ENCODE assay signal across 12 cellular contexts in genomic region chr1:214566158-214567104, GRCh38. TPM values are rescaled to one million over a fixed set of nuclear protein-coding genes. Genes with fewer than 3 reads are reported as not detected.
DNase-seq lines count a peak whose midpoint lies in the region; ATAC-seq, FAIRE-seq and TF ChIP-seq lines count a peak whose summit lies in the region.
"Had no signal": no experiment of that assay in that cellular context is flagged by ENCODE, and none has a peak within 500 bp of the region (broad histone marks: within the 10 kb centered on the region; RNA-seq: fewer than 3 reads in every experiment).

No MANE protein-coding gene starts in this region.

- H3K36me3 ChIP-seq in HepG2 (replicated peaks in 1 of 2; ENCODE audit: control insufficient read depth in 1 of 2, insufficient read depth in 2 of 2, low read length in 2 of 2) = no peaks in the 10 kb centered on the region
- no peaks in the 10 kb centered on the region for H3K36me3 ChIP-seq in right lobe of liver

- WGBS in HepG2 (ENCODE audit: low lambda C conversion rate) = 7% methylated on average over 3 of the region's 3 CpGs
- 60% methylated on average over 3 of the region's 3 CpGs for WGBS in right lobe of liver (ENCODE audit: insufficient coverage, low coverage, low lambda C conversion rate, missing lambda C conversion rate)

- intact Hi-C loops in HepG2 (cut with micrococcal nuclease; ENCODE audit: unreplicated experiment) (no loop called here), right lobe of liver (cut with DNase I) (no loop called here)

- TF ChIP-seq RAD21 in HepG2 (CRISPR knock-in tag; IDR thresholded peaks at IDR 0.05) = no peak

- no peak for TF ChIP-seq CTCF in HepG2 (CRISPR knock-in tag; IDR thresholded peaks at IDR 0.05)
- no peak for TF ChIP-seq CTCF in right lobe of liver (IDR thresholded peaks at IDR 0.05)

- H3K27ac ChIP-seq in HepG2 (ENCODE audit: extremely low read length, insufficient read depth, low read length) = no peak overlapping the region
- H3K27ac ChIP-seq in right lobe of liver = no peak overlapping the region

- no peak overlapping the region for H3K9ac ChIP-seq in HepG2 (ENCODE audit: insufficient read depth, low read depth, low read length)

- H4K20me1 ChIP-seq in HepG2 (ENCODE audit: insufficient read depth, low read length) = no peaks in the 10 kb centered on the region

- H3K79me2 ChIP-seq in HepG2 (ENCODE audit: insufficient read depth, low read length) = no peaks in the 10 kb centered on the region

- no peak overlapping the region for H2AFZ ChIP-seq in HepG2 (ENCODE audit: low read length)

- no peak overlapping the region for H3K4me3 ChIP-seq in HepG2 (replicated peaks in 1 of 3; ENCODE audit: insufficient read depth in 1 of 3, low read depth in 2 of 3, low read length in 3 of 3)
- no peak overlapping the region for H3K4me3 ChIP-seq in right lobe of liver

- TF ChIP-seq POLR2A in HepG2 (IDR thresholded peaks at IDR 0.05; ENCODE audit: insufficient read depth in 1 of 2, low read depth in 2 of 2, low read length in 2 of 2) (no peak), right lobe of liver (IDR thresholded peaks at IDR 0.05) (no peak)

- CTCF ChIA-PET in HepG2 (lab: Yijun Ruan, JAX; ENCODE audit: low intra/inter-chr PET ratio, low total read pairs) (no interaction called here), HEK293T (lab: Yijun Ruan, JAX) (interaction anchor here (0.6 to 1.7 kb wide), 3 partner anchors 16 to 235 kb away, joined by 3 to 4 read pairs (median 4); no protein-coding TSS in a partner anchor)

- no peak for DNase-seq in HepG2 (ENCODE audit: low spot score)
- DNase-seq in right lobe of liver = no peak
- peak; percentile 82 for DNase-seq in M059J (ENCODE audit: low read depth)
- DNase-seq in dermis blood vessel endothelial cell = peak; percentile 58
- peak; percentile 69 for DNase-seq in stromal cell of bone marrow (ENCODE audit: low read depth)
- DNase-seq in midbrain (lab: John Stamatoyannopoulos, UW) = no peak
- no peak for DNase-seq in HEK293T (ENCODE audit: extremely low spot score)
- DNase-seq in NCI-H82 treated with DMSO at 0.1 percent for 48 hours (lab: John Stamatoyannopoulos, UW; ENCODE audit: unreplicated experiment) = no peak
- DNase-seq: activated B cell treated with CpG ODN at 0.5 μM for 24 hours; CD4-positive, alpha-beta T cell; KBM-7; NCI-H510A had no signal

- H3K4me2 ChIP-seq in HepG2 (ENCODE audit: low read depth, low read length) = no peak overlapping the region

- H3K9me3 ChIP-seq in HepG2 (ENCODE audit: low read length) = no peaks in the 10 kb centered on the region
- no peaks in the 10 kb centered on the region for H3K9me3 ChIP-seq in right lobe of liver

- ATAC-seq in HepG2 (no peak), right lobe of liver (no peak)

- H3K4me1 ChIP-seq in HepG2 (ENCODE audit: insufficient read depth, low read length) (no peaks in the 10 kb centered on the region), right lobe of liver (no peaks in the 10 kb centered on the region)

- FAIRE-seq in HepG2 (lab: Jason Lieb, UNC) = no peak

- H3K27me3 ChIP-seq in HepG2 (ENCODE audit: control insufficient read depth in 1 of 2, insufficient read depth in 2 of 2, low read length in 2 of 2) (peaks cover 0 to 6% of the 10 kb centered on the region in 2 experiments; a peak in 2 of 5 replicates), right lobe of liver (no peaks in the 10 kb centered on the region)

- POLR2A ChIA-PET in HepG2 (lab: Yijun Ruan, JAX) = no interaction called here
- POLR2A ChIA-PET in HEK293T (lab: Yijun Ruan, JAX) = interaction anchor here (0.7 kb wide), 1 partner anchor 71 kb away, joined by 3 read pairs; no protein-coding TSS in a partner anchor

- no TSS peak for BruUV-seq in HepG2 (replicated peaks; lab: Mats Ljungman, UMichigan)

- TF ChIP-seq EP300 in HepG2 (IDR thresholded peaks at IDR 0.05; ENCODE audit: low read depth in 2 of 2, low read length in 2 of 2) = no peak
- no peak for TF ChIP-seq EP300 in HepG2 (CRISPR knock-in tag; IDR thresholded peaks at IDR 0.05; ENCODE audit: borderline replicate concordance)

- in situ Hi-C loops in HepG2 (cut with HindIII; ENCODE audit: extremely low pct_ligation_motif_present, low pct_unique_long_range_greater_than_20kb) = loop anchor here (10.0 kb wide), 1 partner anchor 142 kb away; no protein-coding TSS in a partner anchor

TF ChIP-seq in HepG2, 621 proteins besides CTCF, POLR2A, EP300 and RAD21 (continues in another document):
- no peak for TF ChIP-seq ATF1 (CRISPR knock-in tag; IDR thresholded peaks at IDR 0.05)
- TF ChIP-seq ATM (IDR thresholded peaks at IDR 0.05; ENCODE audit: borderline replicate concordance) = no peak
- TF ChIP-seq ZNF10 (CRISPR knock-in tag; IDR thresholded peaks at IDR 0.05; ENCODE audit: borderline replicate concordance, low read depth) = no peak
- no peak for TF ChIP-seq MTF1 (CRISPR knock-in tag; IDR thresholded peaks at IDR 0.05)
- no peak for TF ChIP-seq SMAD9 (CRISPR knock-in tag; IDR thresholded peaks at IDR 0.05)

TF ChIP-seq in HEK293T, 16 proteins besides CTCF, POLR2A, EP300 and RAD21 (continues in another document):
- no peak for TF ChIP-seq BHLHE40 (IDR thresholded peaks at IDR 0.05; ENCODE audit: borderline replicate concordance)
- no peak for TF ChIP-seq CTBP1 (IDR thresholded peaks at IDR 0.05; ENCODE audit: borderline replicate concordance)
- TF ChIP-seq HDGF (IDR thresholded peaks at IDR 0.05; ENCODE audit: borderline replicate concordance) = no peak
- TF ChIP-seq NFRKB (IDR thresholded peaks at IDR 0.05) = no peak
- no peak for TF ChIP-seq ELF4 (IDR thresholded peaks at IDR 0.05)
- TF ChIP-seq FOXK2 (IDR thresholded peaks at IDR 0.05) = no peak
- no peak for TF ChIP-seq LEF1 (IDR thresholded peaks at IDR 0.05; ENCODE audit: borderline replicate concordance)
- no peak for TF ChIP-seq FOXA1 (IDR thresholded peaks at IDR 0.05)
- TF ChIP-seq ARNT (IDR thresholded peaks at IDR 0.05) = no peak
- TF ChIP-seq SUZ12 (IDR thresholded peaks at IDR 0.05) = no peak

RNA-seq across cellular contexts. Expression of gene PTPN14, which starts 15.0 kb away (rescaled TPM):
- 4.7 and 8.4 TPM in 2 replicates for total RNA-seq in HepG2 (2016; rRNA removed; fragmentation: Illumina TruSeq; extraction: Trizol)
- total RNA-seq in HepG2 (2016; cell fraction: cytosol; rRNA removed; fragmentation: Illumina TruSeq; extraction: Trizol; ENCODE audit: low read depth) = 0.62 and 1.8 TPM in 2 replicates
- total RNA-seq in HepG2 (2016; cell fraction: insoluble cytoplasmic fraction; rRNA removed; fragmentation: Illumina TruSeq; extraction: Trizol) = 4.2 and 7.6 TPM in 2 replicates
- 3.1 TPM in 2 replicates for total RNA-seq in HepG2 (2016; cell fraction: membrane; rRNA removed; fragmentation: Illumina TruSeq; extraction: Trizol)
- total RNA-seq in HepG2 (2016; cell fraction: nucleus; rRNA removed; fragmentation: Illumina TruSeq; extraction: Trizol) = 7.0 and 8.7 TPM in 2 replicates
- polyA plus RNA-seq in HepG2 (2011; rRNA removed) = 3.8 and 3.9 TPM in 2 replicates
- 2.5 and 3.0 TPM in 2 replicates for polyA plus RNA-seq in HepG2 (2011; cell fraction: cytosol; rRNA removed)
- 4.6 and 5.5 TPM in 2 replicates for polyA plus RNA-seq in HepG2 (2011; cell fraction: nucleus; rRNA removed)
- polyA plus RNA-seq in HepG2 (2012) = 2.9 and 3.3 TPM in 2 replicates
- polyA plus RNA-seq in HepG2 (2016; cell fraction: cytosol; fragmentation: Illumina TruSeq; extraction: Trizol; ENCODE audit: low read depth) = 0.25 and 0.35 TPM in 2 replicates
- polyA plus RNA-seq in HepG2 (2016; cell fraction: insoluble cytoplasmic fraction; fragmentation: Illumina TruSeq; extraction: Trizol; ENCODE audit: low read depth) = 3.8 and 4.5 TPM in 2 replicates
- 0.82 and 1.2 TPM in 2 replicates for polyA plus RNA-seq in HepG2 (2016; cell fraction: membrane; fragmentation: Illumina TruSeq; extraction: Trizol; ENCODE audit: low read depth)
- 2.7 and 4.5 TPM in 2 replicates for polyA plus RNA-seq in HepG2 (2016; cell fraction: nucleus; fragmentation: Illumina TruSeq; extraction: Trizol; ENCODE audit: insufficient read depth, low read depth)
- polyA minus RNA-seq in HepG2 (2011; rRNA and poly(A)+ RNA removed; ENCODE audit: low replicate concordance) = 16.6 and 45.9 TPM in 2 replicates
- 4.8 and 5.0 TPM in 2 replicates for polyA minus RNA-seq in HepG2 (2011; cell fraction: cytosol; rRNA and poly(A)+ RNA removed)
- polyA minus RNA-seq in HepG2 (2011; cell fraction: nucleus; rRNA and poly(A)+ RNA removed) = 10.2 and 13.1 TPM in 2 replicates
- 1 to 10 TPM; 1.6 to 4.6 (median 2.1) TPM for total RNA-seq in right lobe of liver
- total RNA-seq in M059J (2014; rRNA removed; shearing (Covaris generic)) = 13.8 and 27.4 TPM in 2 replicates
- total RNA-seq in dermis blood vessel endothelial cell = 73.3 and 127 TPM in 2 replicates
- total RNA-seq: activated B cell treated with CpG ODN at 0.5 μM for 24 hours had no signal

RNA-seq across cellular contexts. Expression of gene CENPF, which starts 36.6 kb away (rescaled TPM):
- total RNA-seq in HepG2 (2016; rRNA removed; fragmentation: Illumina TruSeq; extraction: Trizol) (84.9 and 128 TPM in 2 replicates), right lobe of liver (1 to 10 TPM in 3 of 6 experiments, under 1 TPM in 3; 0.13 to 3.3 (median 1.0) TPM), dermis blood vessel endothelial cell (22.3 and 123 TPM in 2 replicates)
- 4.7 and 7.1 TPM in 2 replicates for total RNA-seq in HepG2 (2016; cell fraction: cytosol; rRNA removed; fragmentation: Illumina TruSeq; extraction: Trizol; ENCODE audit: low read depth)
- 81.2 and 116 TPM in 2 replicates for total RNA-seq in HepG2 (2016; cell fraction: insoluble cytoplasmic fraction; rRNA removed; fragmentation: Illumina TruSeq; extraction: Trizol)
- 15.6 and 16.3 TPM in 2 replicates for total RNA-seq in HepG2 (2016; cell fraction: membrane; rRNA removed; fragmentation: Illumina TruSeq; extraction: Trizol)
- 88.9 and 92.7 TPM in 2 replicates for total RNA-seq in HepG2 (2016; cell fraction: nucleus; rRNA removed; fragmentation: Illumina TruSeq; extraction: Trizol)
- polyA plus RNA-seq in HepG2 (2011; rRNA removed) = 8.8 and 14.7 TPM in 2 replicates
- polyA plus RNA-seq in HepG2 (2011; cell fraction: cytosol; rRNA removed) = 5.8 TPM in 2 replicates
- polyA plus RNA-seq in HepG2 (2011; cell fraction: nucleus; rRNA removed) = 12.3 and 16.2 TPM in 2 replicates
- polyA plus RNA-seq in HepG2 (2012) = 11.0 and 37.7 TPM in 2 replicates
- polyA plus RNA-seq in HepG2 (2016; cell fraction: cytosol; fragmentation: Illumina TruSeq; extraction: Trizol; ENCODE audit: low read depth) = 1.6 and 2.5 TPM in 2 replicates
- 117 and 121 TPM in 2 replicates for polyA plus RNA-seq in HepG2 (2016; cell fraction: insoluble cytoplasmic fraction; fragmentation: Illumina TruSeq; extraction: Trizol; ENCODE audit: low read depth)
- polyA plus RNA-seq in HepG2 (2016; cell fraction: membrane; fragmentation: Illumina TruSeq; extraction: Trizol; ENCODE audit: low read depth) = 3.2 and 3.8 TPM in 2 replicates
- polyA plus RNA-seq in HepG2 (2016; cell fraction: nucleus; fragmentation: Illumina TruSeq; extraction: Trizol; ENCODE audit: insufficient read depth, low read depth) = 120 and 130 TPM in 2 replicates
- polyA minus RNA-seq in HepG2 (2011; rRNA and poly(A)+ RNA removed; ENCODE audit: low replicate concordance) = 3.5 and 20.6 TPM in 2 replicates
- polyA minus RNA-seq in HepG2 (2011; cell fraction: cytosol; rRNA and poly(A)+ RNA removed) = 13.0 and 18.9 TPM in 2 replicates
- polyA minus RNA-seq in HepG2 (2011; cell fraction: nucleus; rRNA and poly(A)+ RNA removed) = 30.3 and 42.6 TPM in 2 replicates
- 45.5 and 83.9 TPM in 2 replicates for total RNA-seq in M059J (2014; rRNA removed; shearing (Covaris generic))

Comparison
In these comparisons a context has a peak if more than half of its experiments do, and no peak if none do; other contexts are left out.
1. DNase-seq: peak in M059J (single experiment), dermis blood vessel endothelial cell (single experiment) and stromal cell of bone marrow (single experiment); none in HepG2 (single experiment), right lobe of liver (0 of 3), midbrain (single experiment), HEK293T (single experiment) and NCI-H82 treated with DMSO at 0.1 percent for 48 hours (single experiment).